Comparison of ENCODE assay signal across 1 cellular context in genomic region chr19:11152318-11153062, GRCh38.
A peak's percentile ranks its signal among the peaks of the same experiment; 100 is the strongest.
TF ChIP-seq lines count a peak whose summit lies in the region.

No MANE protein-coding gene starts in this region.

TF ChIP-seq in IMR-90, 13 proteins besides CTCF, POLR2A, EP300 and RAD21 (continued from another document):
- TF ChIP-seq SMC3 (IDR thresholded peaks at IDR 0.05; ENCODE audit: low read depth, low read length) (no peak), CHD1 (IDR thresholded peaks at IDR 0.05; ENCODE audit: low read depth, low read length) (no peak), CEBPB (IDR thresholded peaks at IDR 0.05; ENCODE audit: low read depth, low read length) (peak; percentile 22; the same call in 1 of the 2 replicates), RFX5 (IDR thresholded peaks at IDR 0.05; ENCODE audit: low read depth, low read length) (no peak), MAZ (IDR thresholded peaks at IDR 0.05; ENCODE audit: borderline replicate concordance, low read depth, low read length) (peak; percentile 29; the same call in 1 of the 2 replicates), ELK1 (IDR thresholded peaks at IDR 0.05; ENCODE audit: borderline replicate concordance, low read depth, low read length) (no peak), BHLHE40 (IDR thresholded peaks at IDR 0.05; ENCODE audit: low read depth, low read length) (no peak), RCOR1 (IDR thresholded peaks at IDR 0.05; ENCODE audit: insufficient replicate concordance, low read length) (no peak), MXI1 (IDR thresholded peaks at IDR 0.05; ENCODE audit: borderline replicate concordance, low read depth, low read length) (no peak), MAFK (IDR thresholded peaks at IDR 0.05; ENCODE audit: low read depth, low read length) (no peak), NFE2L2 (IDR thresholded peaks at IDR 0.05; ENCODE audit: low read depth, low read length) (no peak)
